In genomic region chr5:172492991-172493390, GRCh38 we compare ENCODE assay signal across 23 cellular contexts.
"Had no signal": no experiment of that assay in that cellular context is flagged by ENCODE, and none has a peak within 500 bp of the region (broad histone marks: within the 10 kb centered on the region; RNA-seq: fewer than 3 reads in every experiment).

No MANE protein-coding gene starts in this region.

- H3K27ac Mint-ChIP-seq: activated CD4-positive, alpha-beta T cell treated with anti-CD3 and anti-CD28 coated beads for 36 hours; naive B cell; stimulated activated effector memory CD8-positive, alpha-beta T cell treated with anti-CD3 and anti-CD28 coated beads, Interleukin-12 subunit alpha, Interleukin-12 subunit beta, amount 100 ng/mL, for 72 hours had no signal

- H3K4me1 Mint-ChIP-seq: activated CD4-positive, alpha-beta T cell treated with anti-CD3 and anti-CD28 coated beads for 36 hours; central memory CD8-positive, alpha-beta T cell; naive B cell; stimulated activated effector memory CD8-positive, alpha-beta T cell treated with anti-CD3 and anti-CD28 coated beads, Interleukin-12 subunit alpha, Interleukin-12 subunit beta, amount 100 ng/mL, for 72 hours had no signal

- H3K27me3 Mint-ChIP-seq: activated CD4-positive, alpha-beta T cell treated with anti-CD3 and anti-CD28 coated beads for 36 hours had no signal

- H3K27me3 ChIP-seq: brain microvascular endothelial cell, left lung, ovary, right lobe of liver, stomach, testis, upper lobe of left lung had no signal

- H3K4me3 ChIP-seq: left lung, ovary, right lobe of liver, SK-N-MC, stomach, testis, upper lobe of left lung had no signal

- H3K27ac ChIP-seq: brain microvascular endothelial cell, left lung, ovary, right lobe of liver, SK-N-MC, stomach, testis, upper lobe of left lung had no signal

- H3K9me3 Mint-ChIP-seq: central memory CD8-positive, alpha-beta T cell; neural crest cell; stimulated activated effector memory CD8-positive, alpha-beta T cell treated with anti-CD3 and anti-CD28 coated beads, Interleukin-12 subunit alpha, Interleukin-12 subunit beta, amount 100 ng/mL, for 72 hours had no signal

- H3K36me3 Mint-ChIP-seq: naive B cell; stimulated activated effector memory CD8-positive, alpha-beta T cell treated with anti-CD3 and anti-CD28 coated beads, Interleukin-12 subunit alpha, Interleukin-12 subunit beta, amount 100 ng/mL, for 72 hours had no signal

- H3K4me1 ChIP-seq: right lobe of liver had no signal

- H3K4me3 Mint-ChIP-seq: activated CD4-positive, alpha-beta T cell treated with anti-CD3 and anti-CD28 coated beads for 36 hours; activated T-cell treated with anti-CD3 and anti-CD28 coated beads, Interleukin-2, amount 50 U/mL, for 4 hours; central memory CD8-positive, alpha-beta T cell; neural crest cell; stimulated activated effector memory CD8-positive, alpha-beta T cell treated with anti-CD3 and anti-CD28 coated beads, Interleukin-12 subunit alpha, Interleukin-12 subunit beta, amount 100 ng/mL, for 72 hours had no signal

- H3K36me3 ChIP-seq: brain microvascular endothelial cell, left lung, ovary, right lobe of liver, stomach, upper lobe of left lung had no signal

- ATAC-seq: activated CD4-positive, alpha-beta T cell treated with anti-CD3 and anti-CD28 coated beads for 36 hours; activated T-cell treated with anti-CD3 and anti-CD28 coated beads, Interleukin-2, amount 50 U/mL, for 4 hours; left lung; right lobe of liver; stimulated activated effector memory CD8-positive, alpha-beta T cell treated with anti-CD3 and anti-CD28 coated beads, Interleukin-12 subunit alpha, Interleukin-12 subunit beta, amount 100 ng/mL, for 72 hours had no signal

- H3K9me3 ChIP-seq: left lung, ovary, right lobe of liver, stomach, testis, upper lobe of left lung had no signal

- DNase-seq: activated CD4-positive, alpha-beta T cell treated with anti-CD3 and anti-CD28 coated beads for 36 hours; activated CD4-positive, alpha-beta T cell treated with anti-CD3 and anti-CD28 coated beads, Interleukin-2, amount 50 U/mL, for 48 hours; activated naive CD4-positive, alpha-beta T cell treated with anti-CD3 and anti-CD28 coated beads, Interleukin-2, amount 50 U/mL, for 16 hours; activated T-cell treated with anti-CD3 and anti-CD28 coated beads, Interleukin-2, amount 50 U/mL, for 4 hours; aorta; brain microvascular endothelial cell; cortex of kidney; effector CD8-positive, alpha-beta T cell; foreskin melanocyte; hypothalamus; mammary epithelial cell; naive B cell; stimulated activated CD4-positive, alpha-beta T cell treated with anti-CD3 and anti-CD28 coated beads, Interleukin-4, amount 100 ng/mL, for 24 hours; stomach; testis; upper lobe of left lung had no signal
